8 cellular contexts compared by ENCODE assay signal in the genomic region with DNA sequence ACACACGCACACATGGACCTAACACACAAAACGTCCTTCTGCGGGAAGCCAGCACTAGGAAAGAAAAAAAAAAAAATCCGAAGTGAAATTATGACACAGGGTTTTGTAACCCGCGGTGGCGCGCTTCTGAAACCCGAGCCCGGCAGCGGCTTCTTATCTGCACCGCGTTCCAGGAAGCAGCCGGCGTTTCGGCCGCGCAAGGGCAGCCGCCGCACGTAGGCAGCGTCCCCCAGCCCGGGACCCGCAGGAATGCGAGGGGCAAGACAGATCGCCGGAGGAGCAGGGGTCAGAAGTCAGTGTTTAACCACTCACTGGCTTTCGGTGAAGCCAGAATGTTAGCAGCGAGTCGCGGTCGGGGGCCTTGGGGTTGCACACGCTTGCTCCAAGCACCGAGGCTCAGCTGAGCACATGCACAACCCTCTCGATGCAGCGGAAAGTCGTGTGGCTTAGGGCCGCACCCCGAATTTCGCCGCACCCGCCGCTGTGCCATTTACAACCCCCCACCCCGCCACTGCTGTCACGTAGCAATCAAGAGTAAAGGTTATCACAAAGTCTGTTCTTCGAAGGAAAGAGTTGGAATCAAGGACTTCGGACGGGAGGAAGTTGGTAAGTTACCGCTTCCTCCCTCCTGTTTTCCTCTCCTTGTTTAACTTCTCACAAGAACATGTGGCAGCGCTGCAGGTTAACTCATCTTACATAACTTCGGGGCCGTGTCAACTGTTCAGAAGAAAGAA.
DNase-seq lines count a peak whose midpoint lies in the region; ATAC-seq and TF ChIP-seq lines count a peak whose summit lies in the region.

No MANE protein-coding gene starts in this region.

- peaks cover 12% of the 10 kb centered on the region for H3K9me3 Mint-ChIP-seq in activated CD8-positive, alpha-beta T cell treated with anti-CD3 and anti-CD28 coated beads for 36 hours

- no peak for TF ChIP-seq CTCF in activated CD8-positive, alpha-beta T cell treated with anti-CD3 and anti-CD28 coated beads for 36 hours (IDR thresholded peaks at IDR 0.05)
- TF ChIP-seq CTCF in lung (IDR thresholded peaks at IDR 0.05; ENCODE audit: control extremely low read depth, extremely low read depth), result no peak

- DNase-seq in NCI-H524 (lab: John Stamatoyannopoulos, UW), result peak; percentile 21 to 50
- peak; percentile 92 for DNase-seq in activated CD8-positive, alpha-beta T cell treated with anti-CD3 and anti-CD28 coated beads for 36 hours
- peak; percentile 79 for DNase-seq in lung (ENCODE audit: low spot score)
- peak; percentile 65 to 90 (median 69) for DNase-seq in stimulated activated CD4-positive, alpha-beta T cell treated with anti-CD3 and anti-CD28 coated beads, TNF-alpha, amount 100 ng/mL, for 24 hours (ENCODE audit: low read depth in 3 of 3)

- peak overlapping the region; percentile 79 to 97 for H3K9ac ChIP-seq in duodenal mucosa (ENCODE audit: low read depth in 1 of 2, low read length in 2 of 2)

- H3K27me3 ChIP-seq in duodenal mucosa (ENCODE audit: control insufficient read depth in 1 of 2, insufficient read depth in 2 of 2, low read length in 2 of 2) (no peaks in the 10 kb centered on the region), lung (ENCODE audit: control insufficient read depth, insufficient read depth) (no peaks in the 10 kb centered on the region)

- H3K4me1 Mint-ChIP-seq in activated CD8-positive, alpha-beta T cell treated with anti-CD3 and anti-CD28 coated beads for 36 hours (ENCODE audit: low read depth), result peaks cover 70% of the 10 kb centered on the region

- H3K4me3 ChIP-seq in duodenal mucosa (ENCODE audit: low read depth in 1 of 2, low read length in 2 of 2), result peak overlapping the region; percentile 65 to 81
- peak overlapping the region; percentile 18 for H3K4me3 ChIP-seq in lung

- intact Hi-C loops in activated CD8-positive, alpha-beta T cell treated with anti-CD3 and anti-CD28 coated beads for 36 hours (cut with micrococcal nuclease), result loop anchor here (1.0 to 10.0 kb wide), 8 partner anchors 15 to 225 kb away; no protein-coding TSS in a partner anchor

- POLR2A ChIA-PET in activated CD8-positive, alpha-beta T cell treated with anti-CD3 and anti-CD28 coated beads for 36 hours (lab: Charles Lee), result interaction anchor here (0.6 to 7.0 kb wide), 19 partner anchors 10 to 165 kb away, joined by 3 to 69 read pairs (median 6); no protein-coding TSS in a partner anchor

- WGBS in lung, 2 donors, result 1 to 2% methylated on average over 52 of the region's 52 CpGs

- H3K4me3 Mint-ChIP-seq in activated CD8-positive, alpha-beta T cell treated with anti-CD3 and anti-CD28 coated beads for 36 hours, result peak overlapping the region; percentile 67

- peak; percentile 12 for TF ChIP-seq POLR2A in GM15510 (IDR thresholded peaks at IDR 0.05; ENCODE audit: borderline replicate concordance, extremely low read depth, insufficient read length)

- CTCF ChIA-PET in activated CD8-positive, alpha-beta T cell treated with anti-CD3 and anti-CD28 coated beads for 36 hours (lab: Charles Lee), result interaction anchor here (1.3 to 3.7 kb wide), 5 partner anchors 29 to 279 kb away, joined by 3 to 20 read pairs (median 4); no protein-coding TSS in a partner anchor

- H3K36me3 ChIP-seq in duodenal mucosa (ENCODE audit: control insufficient read depth in 1 of 2, insufficient read depth in 2 of 2, low read length in 2 of 2) (no peaks in the 10 kb centered on the region), lung (ENCODE audit: control insufficient read depth in 2 of 2, insufficient read depth in 2 of 2, low read length in 2 of 2) (no peaks in the 10 kb centered on the region)

- peak overlapping the region; percentile 91 for H3K27ac Mint-ChIP-seq in activated CD8-positive, alpha-beta T cell treated with anti-CD3 and anti-CD28 coated beads for 36 hours

- ATAC-seq in HG02870 (IDR thresholded peaks at IDR 0.05; ENCODE audit: unreplicated experiment) (peak; percentile 58), lung (ENCODE audit: insufficient read depth, low FRiP score) (peak; percentile 64), HG03097 (IDR thresholded peaks at IDR 0.05; ENCODE audit: low FRiP score, unreplicated experiment) (no peak)
- peak; percentile 54 for ATAC-seq in activated CD8-positive, alpha-beta T cell treated with anti-CD3 and anti-CD28 coated beads for 36 hours

- H3K4me1 ChIP-seq in duodenal mucosa (ENCODE audit: control insufficient read depth in 1 of 2, insufficient read depth in 2 of 2, low read length in 2 of 2) (peaks cover 55 to 58% of the 10 kb centered on the region in 2 donors), lung (ENCODE audit: control insufficient read depth in 2 of 2, insufficient read depth in 2 of 2, low read length in 2 of 2) (peaks cover 9 to 24% of the 10 kb centered on the region in 2 donors)

- H3K27me3 Mint-ChIP-seq in activated CD8-positive, alpha-beta T cell treated with anti-CD3 and anti-CD28 coated beads for 36 hours, result no peaks in the 10 kb centered on the region

- H3K9me3 ChIP-seq in duodenal mucosa (ENCODE audit: control insufficient read depth in 1 of 2, low read length in 2 of 2) (peaks cover 0 to 2% of the 10 kb centered on the region in 2 donors), lung (ENCODE audit: control insufficient read depth in 2 of 2, insufficient read depth in 1 of 2, low read length in 1 of 2) (no peaks in the 10 kb centered on the region)

- peaks cover 25% of the 10 kb centered on the region for H3K36me3 Mint-ChIP-seq in activated CD8-positive, alpha-beta T cell treated with anti-CD3 and anti-CD28 coated beads for 36 hours (ENCODE audit: low read depth)

- H3K27ac ChIP-seq in duodenal mucosa (ENCODE audit: low read depth, low read length) (peak overlapping the region; percentile 99), lung (ENCODE audit: low read depth in 1 of 2, low read length in 1 of 2) (peak overlapping the region; percentile 99 to 100)

Comparison
In these comparisons a context has a peak if more than half of its experiments do, and no peak if none do; other contexts are left out.
1. DNase-seq: peak in every context shown above with its lines; median percentile 92 in activated CD8-positive, alpha-beta T cell treated with anti-CD3 and anti-CD28 coated beads for 36 hours; 79 in lung; 69 in stimulated activated CD4-positive, alpha-beta T cell treated with anti-CD3 and anti-CD28 coated beads, TNF-alpha, amount 100 ng/mL, for 24 hours; 36 in NCI-H524.